In genomic region chr17:69516911-69517310, GRCh38 we compare ENCODE assay signal across 11 cellular contexts.
A peak's percentile ranks its signal among the peaks of the same experiment; 100 is the strongest.
DNase-seq lines count a peak whose midpoint lies in the region; ATAC-seq lines count a peak whose summit lies in the region.
"Had no signal": no experiment of that assay in that cellular context is flagged by ENCODE, and none has a peak within 500 bp of the region (broad histone marks: within the 10 kb centered on the region; RNA-seq: fewer than 3 reads in every experiment).

No MANE protein-coding gene starts in this region.

- DNase-seq in ELR (ENCODE audit: low read depth) (peak; percentile 13), NCI-H1105 (lab: John Stamatoyannopoulos, UW) (no peak), GM19240 (ENCODE audit: insufficient read length, low spot score) (no peak), NCI-H187 (lab: John Stamatoyannopoulos, UW) (no peak), DMS153 (lab: John Stamatoyannopoulos, UW) (no peak)
- DNase-seq: activated naive CD8-positive, alpha-beta T cell treated with anti-CD3 and anti-CD28 coated beads, Interleukin-2, amount 10 ng/mL, durations not matched to agents 7 days and 5 days; immature natural killer cell had no signal

- peak; percentile 89 for ATAC-seq in GM19328 (IDR thresholded peaks at IDR 0.05; ENCODE audit: unreplicated experiment)
- peak; percentile 95 for ATAC-seq in HG02840 (IDR thresholded peaks at IDR 0.05; ENCODE audit: low FRiP score, unreplicated experiment)
- ATAC-seq in HG03575 (IDR thresholded peaks at IDR 0.05; ENCODE audit: extremely low read depth, insufficient number of reproducible peaks, low FRiP score, unreplicated experiment), result peak; percentile 90
- ATAC-seq: activated CD4-positive, CD25-positive, alpha-beta regulatory T cell treated with anti-CD3 and anti-CD28 coated beads, Interleukin-2, amount 50 U/mL, for 24 hours had no signal
